In genomic region chr9:70484232-70485130, GRCh38 we compare ENCODE assay signal across 1 cellular context.
A peak's percentile ranks its signal among the peaks of the same experiment; 100 is the strongest.
TF ChIP-seq lines count a peak whose summit lies in the region.

No MANE protein-coding gene starts in this region.

TF ChIP-seq in K562, 482 proteins besides CTCF, POLR2A, EP300 and RAD21 (continued from another document and continues in another):
- TF ChIP-seq CHAMP1 (IDR thresholded peaks at IDR 0.05), result no peak
- no peak for TF ChIP-seq HDAC1 (IDR thresholded peaks at IDR 0.05)
- no peak for TF ChIP-seq HNRNPK (IDR thresholded peaks at IDR 0.05; ENCODE audit: low read depth, low read length, poor library complexity, severe bottlenecking)
- TF ChIP-seq BHLHE40 (IDR thresholded peaks at IDR 0.05; ENCODE audit: low read length), result no peak
- no peak for TF ChIP-seq HIVEP1 (CRISPR knock-in tag; IDR thresholded peaks at IDR 0.05)
- TF ChIP-seq ETV1 (tag; conservative IDR thresholded peaks at IDR 0.05; ENCODE audit: low read depth), result no peak
- TF ChIP-seq ZNF175 (CRISPR knock-in tag; IDR thresholded peaks at IDR 0.05; ENCODE audit: low read depth), result 0 out of 2 replicates have a peak, but pooled peaks have one; percentile 40
- TF ChIP-seq KDM4B (IDR thresholded peaks at IDR 0.05; ENCODE audit: borderline replicate concordance in 2 of 2, low read depth in 1 of 2), result no peak
- TF ChIP-seq CHD7 (IDR thresholded peaks at IDR 0.05; ENCODE audit: low read depth, low read length), result no peak
- TF ChIP-seq XRCC3 (IDR thresholded peaks at IDR 0.05), result no peak
- TF ChIP-seq FOSL1 (tag; conservative IDR thresholded peaks at IDR 0.05), result peak; percentile 80
- no peak for TF ChIP-seq NFXL1 (CRISPR knock-in tag; IDR thresholded peaks at IDR 0.05)
- TF ChIP-seq CCAR2 (IDR thresholded peaks at IDR 0.05; ENCODE audit: low read depth, low read length), result no peak
- no peak for TF ChIP-seq BCLAF1 (IDR thresholded peaks at IDR 0.05; ENCODE audit: borderline replicate concordance in 1 of 2, control insufficient read depth in 1 of 2, low read depth in 2 of 2, low read length in 1 of 2)
- no peak for TF ChIP-seq ZNF282 (CRISPR knock-in tag; IDR thresholded peaks at IDR 0.05)
- peak; percentile 41; the same call in 1 of the 2 replicates for TF ChIP-seq SMARCA4 (IDR thresholded peaks at IDR 0.05)
- TF ChIP-seq MCM3 (IDR thresholded peaks at IDR 0.05), result no peak
- no peak for TF ChIP-seq MTA2 (IDR thresholded peaks at IDR 0.05; ENCODE audit: low read depth)
- TF ChIP-seq ZNF212 (CRISPR knock-in tag; IDR thresholded peaks at IDR 0.05), result no peak
- no peak for TF ChIP-seq FOXJ2 (tag; IDR thresholded peaks at IDR 0.05)
- TF ChIP-seq MYNN (IDR thresholded peaks at IDR 0.05), result no peak
- TF ChIP-seq MYNN (CRISPR knock-in tag; IDR thresholded peaks at IDR 0.05), result no peak
- TF ChIP-seq MEIS2 (IDR thresholded peaks at IDR 0.05; ENCODE audit: partially characterized antibody), result no peak
- no peak; a peak in 1 of 4 replicates for TF ChIP-seq CSDE1 (IDR thresholded peaks at IDR 0.05)
- TF ChIP-seq RBM14 (IDR thresholded peaks at IDR 0.05; ENCODE audit: borderline replicate concordance, insufficient read depth, low read depth, low read length), result no peak
- TF ChIP-seq MLX (CRISPR knock-in tag; conservative IDR thresholded peaks at IDR 0.05), result no peak
- no peak for TF ChIP-seq FOXJ3 (CRISPR knock-in tag; IDR thresholded peaks at IDR 0.05)
- TF ChIP-seq ZHX1 (conservative IDR thresholded peaks at IDR 0.05; ENCODE audit: low read length), result no peak
- no peak for TF ChIP-seq RUNX1 (IDR thresholded peaks at IDR 0.05; ENCODE audit: low read depth)
- TF ChIP-seq ZFPM2 (CRISPR knock-in tag; IDR thresholded peaks at IDR 0.05), result no peak
- TF ChIP-seq RB1 (IDR thresholded peaks at IDR 0.05; ENCODE audit: low read depth), result no peak
- peak; percentile 1; the same call in 1 of the 2 replicates for TF ChIP-seq RBFOX2 (IDR thresholded peaks at IDR 0.05; ENCODE audit: low read depth, low read length)
- TF ChIP-seq ETV6 (IDR thresholded peaks at IDR 0.05; ENCODE audit: borderline replicate concordance in 1 of 2, low read depth in 2 of 2, low read length in 1 of 2), result no peak
- TF ChIP-seq ETV6 (CRISPR knock-in tag; IDR thresholded peaks at IDR 0.05; ENCODE audit: borderline replicate concordance), result no peak
- TF ChIP-seq STAT5A (IDR thresholded peaks at IDR 0.05; ENCODE audit: borderline replicate concordance, low read length), result no peak
- TF ChIP-seq TCFL5 (CRISPR knock-in tag; conservative IDR thresholded peaks at IDR 0.05), result no peak
- no peak for TF ChIP-seq PATZ1 (CRISPR knock-in tag; IDR thresholded peaks at IDR 0.05; ENCODE audit: borderline replicate concordance)
- no peak for TF ChIP-seq KDM2B (CRISPR knock-in tag; IDR thresholded peaks at IDR 0.05)
- no peak for TF ChIP-seq ZBTB1 (CRISPR knock-in tag; IDR thresholded peaks at IDR 0.05; ENCODE audit: borderline replicate concordance, low read depth)
- no peak for TF ChIP-seq ZNF217 (CRISPR knock-in tag; IDR thresholded peaks at IDR 0.05)
